In genomic region chr2:59342166-59342565, GRCh38 we compare ENCODE assay signal across 21 cellular contexts.
"Had no signal": no experiment of that assay in that cellular context is flagged by ENCODE, and none has a peak within 500 bp of the region (broad histone marks: within the 10 kb centered on the region; RNA-seq: fewer than 3 reads in every experiment).

No MANE protein-coding gene starts in this region.

- H3K27me3 ChIP-seq: colonic mucosa, hepatocyte, ovary, stomach had no signal

- H3K36me3 ChIP-seq: colonic mucosa, left ventricle myocardium inferior, lower lobe of right lung, ovary, stomach had no signal

- DNase-seq: colonic mucosa; dermis blood vessel endothelial cell; effector CD4-positive, alpha-beta T cell; foreskin melanocyte; head of caudate nucleus; kidney; left cardiac atrium; left ventricle myocardium inferior; lower lobe of right lung; midbrain; naive B cell; nephron progenitor cell; ovary; right cardiac atrium; small intestine; stimulated activated CD4-positive, alpha-beta T cell treated with anti-CD3 and anti-CD28 coated beads, Interleukin-12 subunit alpha, Interleukin-12 subunit beta, amount 100 ng/mL, for 4 hours; stimulated activated naive CD4-positive, alpha-beta T cell; stomach; substantia nigra; trophoblast cell had no signal

- ATAC-seq: left cardiac atrium, lower lobe of right lung, right cardiac atrium had no signal

- H3K4me2 ChIP-seq: hepatocyte had no signal

- H3K4me3 ChIP-seq: colonic mucosa, hepatocyte, left ventricle myocardium inferior, lower lobe of right lung, ovary, stomach had no signal

- H3K27ac ChIP-seq: colonic mucosa, hepatocyte, left ventricle myocardium inferior, lower lobe of right lung, ovary, stomach had no signal

- H2AFZ ChIP-seq: hepatocyte had no signal

- H3K4me1 ChIP-seq: colonic mucosa, left ventricle myocardium inferior, lower lobe of right lung, stomach had no signal

- H3K9me3 ChIP-seq: colonic mucosa, left ventricle myocardium inferior, lower lobe of right lung, ovary, stomach had no signal
